Comparison of ENCODE assay signal across 1 cellular context in genomic region chr22:17628304-17629166, GRCh38.
TF ChIP-seq lines count a peak whose summit lies in the region.

Gene ATP6V1E1, minus strand, starts transcription at chr22:17628749. Its CDS starts 114 bp downstream, at chr22:17628635.

TF ChIP-seq in K562, 482 proteins besides CTCF, POLR2A, EP300 and RAD21 (continued from another document and continues in another):
- peak; percentile 66 to 74; a peak in 2 of 4 replicates for TF ChIP-seq MLLT1 (IDR thresholded peaks at IDR 0.05)
- TF ChIP-seq HLTF (IDR thresholded peaks at IDR 0.05), result peak; percentile 80
- TF ChIP-seq, protein P1, sequence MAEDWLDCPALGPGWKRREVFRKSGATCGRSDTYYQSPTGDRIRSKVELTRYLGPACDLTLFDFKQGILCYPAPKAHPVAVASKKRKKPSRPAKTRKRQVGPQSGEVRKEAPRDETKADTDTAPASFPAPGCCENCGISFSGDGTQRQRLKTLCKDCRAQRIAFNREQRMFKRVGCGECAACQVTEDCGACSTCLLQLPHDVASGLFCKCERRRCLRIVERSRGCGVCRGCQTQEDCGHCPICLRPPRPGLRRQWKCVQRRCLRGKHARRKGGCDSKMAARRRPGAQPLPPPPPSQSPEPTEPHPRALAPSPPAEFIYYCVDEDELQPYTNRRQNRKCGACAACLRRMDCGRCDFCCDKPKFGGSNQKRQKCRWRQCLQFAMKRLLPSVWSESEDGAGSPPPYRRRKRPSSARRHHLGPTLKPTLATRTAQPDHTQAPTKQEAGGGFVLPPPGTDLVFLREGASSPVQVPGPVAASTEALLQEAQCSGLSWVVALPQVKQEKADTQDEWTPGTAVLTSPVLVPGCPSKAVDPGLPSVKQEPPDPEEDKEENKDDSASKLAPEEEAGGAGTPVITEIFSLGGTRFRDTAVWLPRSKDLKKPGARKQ (CRISPR knock-in tag; IDR thresholded peaks at IDR 0.05), result no peak
- TF ChIP-seq MAFF (IDR thresholded peaks at IDR 0.05; ENCODE audit: low read length), result no peak
- TF ChIP-seq, protein P2, sequence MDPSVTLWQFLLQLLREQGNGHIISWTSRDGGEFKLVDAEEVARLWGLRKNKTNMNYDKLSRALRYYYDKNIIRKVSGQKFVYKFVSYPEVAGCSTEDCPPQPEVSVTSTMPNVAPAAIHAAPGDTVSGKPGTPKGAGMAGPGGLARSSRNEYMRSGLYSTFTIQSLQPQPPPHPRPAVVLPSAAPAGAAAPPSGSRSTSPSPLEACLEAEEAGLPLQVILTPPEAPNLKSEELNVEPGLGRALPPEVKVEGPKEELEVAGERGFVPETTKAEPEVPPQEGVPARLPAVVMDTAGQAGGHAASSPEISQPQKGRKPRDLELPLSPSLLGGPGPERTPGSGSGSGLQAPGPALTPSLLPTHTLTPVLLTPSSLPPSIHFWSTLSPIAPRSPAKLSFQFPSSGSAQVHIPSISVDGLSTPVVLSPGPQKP (CRISPR knock-in tag; IDR thresholded peaks at IDR 0.05), result no peak
- no peak for TF ChIP-seq POLR3A (IDR thresholded peaks at IDR 0.05; ENCODE audit: borderline replicate concordance, extremely low read depth, insufficient read depth, insufficient read length)
- TF ChIP-seq, protein P3, sequence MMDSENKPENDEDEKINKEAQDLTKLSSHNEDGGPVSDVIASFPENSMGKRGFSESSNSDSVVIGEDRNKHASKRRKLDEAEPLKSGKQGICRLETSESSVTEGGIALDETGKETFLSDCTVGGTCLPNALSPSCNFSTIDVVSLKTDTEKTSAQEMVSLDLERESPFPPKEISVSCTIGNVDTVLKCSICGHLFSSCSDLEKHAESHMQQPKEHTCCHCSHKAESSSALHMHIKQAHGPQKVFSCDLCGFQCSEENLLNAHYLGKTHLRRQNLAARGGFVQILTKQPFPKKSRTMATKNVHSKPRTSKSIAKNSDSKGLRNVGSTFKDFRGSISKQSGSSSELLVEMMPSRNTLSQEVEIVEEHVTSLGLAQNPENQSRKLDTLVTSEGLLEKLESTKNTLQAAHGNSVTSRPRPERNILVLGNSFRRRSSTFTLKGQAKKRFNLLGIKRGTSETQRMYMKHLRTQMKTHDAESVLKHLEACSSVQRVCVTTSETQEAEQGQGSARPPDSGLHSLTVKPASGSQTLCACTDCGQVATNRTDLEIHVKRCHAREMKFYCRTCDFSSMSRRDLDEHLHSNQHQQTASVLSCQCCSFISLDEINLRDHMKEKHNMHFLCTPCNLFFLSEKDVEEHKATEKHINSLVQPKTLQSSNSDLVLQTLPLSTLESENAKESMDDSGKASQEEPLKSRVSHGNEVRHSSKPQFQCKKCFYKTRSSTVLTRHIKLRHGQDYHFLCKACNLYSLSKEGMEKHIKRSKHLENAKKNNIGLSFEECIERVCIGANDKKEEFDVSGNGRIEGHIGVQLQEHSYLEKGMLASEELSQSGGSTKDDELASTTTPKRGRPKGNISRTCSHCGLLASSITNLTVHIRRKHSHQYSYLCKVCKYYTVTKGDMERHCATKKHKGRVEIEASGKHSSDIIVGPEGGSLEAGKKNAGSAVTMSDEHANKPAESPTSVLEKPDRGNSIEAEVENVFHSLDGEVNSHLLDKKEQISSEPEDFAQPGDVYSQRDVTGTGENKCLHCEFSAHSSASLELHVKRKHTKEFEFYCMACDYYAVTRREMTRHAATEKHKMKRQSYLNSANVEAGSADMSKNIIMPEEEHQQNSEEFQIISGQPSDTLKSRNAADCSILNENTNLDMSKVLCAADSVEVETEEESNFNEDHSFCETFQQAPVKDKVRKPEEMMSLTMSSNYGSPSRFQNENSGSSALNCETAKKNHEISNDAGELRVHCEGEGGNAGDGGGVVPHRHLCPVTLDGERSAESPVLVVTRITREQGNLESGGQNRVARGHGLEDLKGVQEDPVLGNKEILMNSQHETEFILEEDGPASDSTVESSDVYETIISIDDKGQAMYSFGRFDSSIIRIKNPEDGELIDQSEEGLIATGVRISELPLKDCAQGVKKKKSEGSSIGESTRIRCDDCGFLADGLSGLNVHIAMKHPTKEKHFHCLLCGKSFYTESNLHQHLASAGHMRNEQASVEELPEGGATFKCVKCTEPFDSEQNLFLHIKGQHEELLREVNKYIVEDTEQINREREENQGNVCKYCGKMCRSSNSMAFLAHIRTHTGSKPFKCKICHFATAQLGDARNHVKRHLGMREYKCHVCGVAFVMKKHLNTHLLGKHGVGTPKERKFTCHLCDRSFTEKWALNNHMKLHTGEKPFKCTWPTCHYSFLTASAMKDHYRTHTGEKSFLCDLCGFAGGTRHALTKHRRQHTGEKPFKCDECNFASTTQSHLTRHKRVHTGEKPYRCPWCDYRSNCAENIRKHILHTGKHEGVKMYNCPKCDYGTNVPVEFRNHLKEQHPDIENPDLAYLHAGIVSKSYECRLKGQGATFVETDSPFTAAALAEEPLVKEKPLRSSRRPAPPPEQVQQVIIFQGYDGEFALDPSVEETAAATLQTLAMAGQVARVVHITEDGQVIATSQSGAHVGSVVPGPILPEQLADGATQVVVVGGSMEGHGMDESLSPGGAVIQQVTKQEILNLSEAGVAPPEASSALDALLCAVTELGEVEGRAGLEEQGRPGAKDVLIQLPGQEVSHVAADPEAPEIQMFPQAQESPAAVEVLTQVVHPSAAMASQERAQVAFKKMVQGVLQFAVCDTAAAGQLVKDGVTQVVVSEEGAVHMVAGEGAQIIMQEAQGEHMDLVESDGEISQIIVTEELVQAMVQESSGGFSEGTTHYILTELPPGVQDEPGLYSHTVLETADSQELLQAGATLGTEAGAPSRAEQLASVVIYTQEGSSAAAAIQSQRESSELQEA (IDR thresholded peaks at IDR 0.05; ENCODE audit: low read depth), result no peak
- TF ChIP-seq TARDBP (IDR thresholded peaks at IDR 0.05), result no peak
- no peak for TF ChIP-seq ZNF316 (IDR thresholded peaks at IDR 0.05)
- TF ChIP-seq MTA3 (IDR thresholded peaks at IDR 0.05; ENCODE audit: borderline replicate concordance), result peak; percentile 78; the same call in 1 of the 2 replicates
- peak; percentile 27; the same call in 1 of the 2 replicates for TF ChIP-seq ETV5 (CRISPR knock-in tag; IDR thresholded peaks at IDR 0.05; ENCODE audit: low read depth)
- TF ChIP-seq ZBED1 (IDR thresholded peaks at IDR 0.05), result no peak
- no peak for TF ChIP-seq NR0B1 (IDR thresholded peaks at IDR 0.05; ENCODE audit: partially characterized antibody)
- TF ChIP-seq PATZ1 (CRISPR knock-in tag; IDR thresholded peaks at IDR 0.05; ENCODE audit: borderline replicate concordance), result no peak
- no peak for TF ChIP-seq ZNF318 (IDR thresholded peaks at IDR 0.05; ENCODE audit: borderline replicate concordance in 1 of 2, low read depth in 1 of 2)
- no peak for TF ChIP-seq NR3C1 (CRISPR knock-in tag; IDR thresholded peaks at IDR 0.05)
- TF ChIP-seq HDAC1 (IDR thresholded peaks at IDR 0.05), result peak in 1 of 2 experiments; percentile 93; a peak in 2 of 4 replicates
- TF ChIP-seq CREBBP (IDR thresholded peaks at IDR 0.05; ENCODE audit: low read depth, low read length), result no peak
- no peak for TF ChIP-seq HNRNPH1 (optimal IDR thresholded peaks at IDR 0.05; ENCODE audit: low read depth, low read length)
- TF ChIP-seq KLF6 (CRISPR knock-in tag; IDR thresholded peaks at IDR 0.05; ENCODE audit: borderline replicate concordance), result no peak
- peak; percentile 68; the same call in 1 of the 2 replicates for TF ChIP-seq NR1H2 (CRISPR knock-in tag; IDR thresholded peaks at IDR 0.05)
- no peak for TF ChIP-seq KAT2B (IDR thresholded peaks at IDR 0.05; ENCODE audit: low read depth, low read length)
- TF ChIP-seq TEAD2 (tag; IDR thresholded peaks at IDR 0.05), result no peak
- TF ChIP-seq MAFG (tag; conservative IDR thresholded peaks at IDR 0.05), result no peak
- peak; percentile 95 for TF ChIP-seq C11orf30 (IDR thresholded peaks at IDR 0.05; ENCODE audit: low read depth)
- TF ChIP-seq SETDB1 (IDR thresholded peaks at IDR 0.05; ENCODE audit: low read length), result no peak
- peak; percentile 49 for TF ChIP-seq HNRNPLL (IDR thresholded peaks at IDR 0.05; ENCODE audit: low read depth, low read length, poor library complexity, severe bottlenecking)
